19 cellular contexts compared by ENCODE assay signal in the genomic region with DNA sequence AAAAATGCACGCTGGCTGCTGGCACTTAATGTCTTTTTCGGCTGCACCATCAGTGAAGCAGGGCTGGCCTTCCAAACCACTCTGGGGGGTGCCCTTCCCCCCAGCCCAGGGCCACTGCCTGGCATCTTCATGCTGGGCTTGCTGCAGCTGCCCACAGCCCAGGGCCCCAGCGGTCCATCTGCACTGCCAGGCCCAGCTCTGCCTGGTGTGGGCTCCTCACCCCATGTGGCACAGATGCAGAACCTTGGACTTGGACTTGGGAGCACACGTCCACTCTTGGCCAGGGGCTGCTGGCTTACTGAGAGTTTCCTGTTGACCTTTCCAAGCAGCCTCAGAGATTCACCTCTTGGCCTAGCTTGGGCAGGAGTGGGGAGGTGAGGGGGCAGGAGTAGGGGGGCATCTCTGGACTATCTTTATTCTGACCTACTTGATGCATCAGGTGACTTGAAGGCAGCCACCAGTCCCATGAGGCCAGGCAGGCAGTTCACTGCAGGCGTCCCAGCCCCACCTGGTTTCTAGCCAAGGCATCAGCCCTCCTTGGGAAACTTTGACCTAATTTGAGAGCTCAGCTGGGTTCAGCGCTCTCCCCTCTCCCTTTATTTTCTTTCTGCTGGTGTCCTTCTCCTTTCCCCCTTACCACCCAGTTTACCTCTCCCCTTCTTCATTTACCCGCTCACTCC.
A peak's percentile ranks its signal among the peaks of the same experiment; 100 is the strongest.
DNase-seq lines count a peak whose midpoint lies in the region; ATAC-seq, FAIRE-seq and TF ChIP-seq lines count a peak whose summit lies in the region.
"Had no signal": no experiment of that assay in that cellular context is flagged by ENCODE, and none has a peak within 500 bp of the region (broad histone marks: within the 10 kb centered on the region; RNA-seq: fewer than 3 reads in every experiment).

No MANE protein-coding gene starts in this region.

- H3K27me3 ChIP-seq in HepG2 (ENCODE audit: control insufficient read depth in 1 of 2, insufficient read depth in 2 of 2, low read length in 2 of 2) = no peaks in the 10 kb centered on the region
- no peaks in the 10 kb centered on the region for H3K27me3 ChIP-seq in thyroid gland
- no peaks in the 10 kb centered on the region for H3K27me3 ChIP-seq in small intestine (ENCODE audit: control insufficient read depth in 2 of 2, insufficient read depth in 2 of 2, low read length in 2 of 2)
- H3K27me3 ChIP-seq: Peyer's patch, SJCRH30 had no signal

- no peak for TF ChIP-seq POLR2A in HepG2 (IDR thresholded peaks at IDR 0.05; ENCODE audit: insufficient read depth in 1 of 2, low read depth in 2 of 2, low read length in 2 of 2)
- TF ChIP-seq POLR2A in thyroid gland (IDR thresholded peaks at IDR 0.05) = no peak

- no peaks in the 10 kb centered on the region for H4K20me1 ChIP-seq in HepG2 (ENCODE audit: insufficient read depth, low read length)

- no peak overlapping the region for H3K4me2 ChIP-seq in HepG2 (ENCODE audit: low read depth, low read length)

- H2AFZ ChIP-seq in HepG2 (ENCODE audit: low read length) = no peak overlapping the region

- no peaks in the 10 kb centered on the region for H3K79me2 ChIP-seq in HepG2 (ENCODE audit: insufficient read depth, low read length)

- no peak for TF ChIP-seq CTCF in HepG2 (CRISPR knock-in tag; IDR thresholded peaks at IDR 0.05)
- TF ChIP-seq CTCF in thyroid gland (IDR thresholded peaks at IDR 0.05) = no peak

- no peak for DNase-seq in activated naive CD8-positive, alpha-beta T cell treated with anti-CD3 and anti-CD28 coated beads, Interleukin-2, amount 50 U/mL, for 24 hours
- DNase-seq in activated naive CD8-positive, alpha-beta T cell treated with anti-CD3 and anti-CD28 coated beads for 36 hours = no peak
- no peak for DNase-seq in HepG2 (ENCODE audit: low spot score)
- DNase-seq in thyroid gland = peak; percentile 46 to 61
- DNase-seq in small intestine = no peak
- no peak for DNase-seq in activated T-cell treated with anti-CD3 and anti-CD28 coated beads, Interleukin-2, amount 50 U/mL, for 48 hours
- DNase-seq: CD4-positive, CD25-positive, alpha-beta regulatory T cell; EL; Karpas-422; NCI-H1694; NCI-H2081; NCI-H2171 treated with DMSO at 0.1 percent for 48 hours; NCI-H524 treated with DMSO at 0.1 percent for 48 hours; NCI-H82; Peyer's patch; SJCRH30 had no signal

- TF ChIP-seq RAD21 in HepG2 (CRISPR knock-in tag; IDR thresholded peaks at IDR 0.05) = no peak

- FAIRE-seq in HepG2 (lab: Jason Lieb, UNC) (no peak), small intestine (lab: Jason Lieb, UNC) (no peak)
- FAIRE-seq: A204.1, GM19239 had no signal

- BruUV-seq in HepG2 (replicated peaks; lab: Mats Ljungman, UMichigan) = no TSS peak

- TF ChIP-seq EP300 in HepG2 (IDR thresholded peaks at IDR 0.05; ENCODE audit: low read depth in 2 of 2, low read length in 2 of 2) = no peak
- no peak for TF ChIP-seq EP300 in HepG2 (CRISPR knock-in tag; IDR thresholded peaks at IDR 0.05; ENCODE audit: borderline replicate concordance)

- H3K4me1 ChIP-seq in HepG2 (ENCODE audit: insufficient read depth, low read length) (peaks cover 23% of the 10 kb centered on the region), thyroid gland (peaks cover 27 to 48% of the 10 kb centered on the region in 2 donors), small intestine (ENCODE audit: control insufficient read depth in 2 of 2, insufficient read depth in 1 of 2, low read depth in 1 of 2, low read length in 1 of 2) (no peaks in the 10 kb centered on the region)
- H3K4me1 ChIP-seq: Peyer's patch, SJCRH30 had no signal

- H3K27me3 Mint-ChIP-seq in activated naive CD8-positive, alpha-beta T cell treated with anti-CD3 and anti-CD28 coated beads, Interleukin-2, amount 50 U/mL, for 24 hours = no peaks in the 10 kb centered on the region
- H3K27me3 Mint-ChIP-seq in activated naive CD8-positive, alpha-beta T cell treated with anti-CD3 and anti-CD28 coated beads for 36 hours = no peaks in the 10 kb centered on the region
- no peaks in the 10 kb centered on the region for H3K27me3 Mint-ChIP-seq in IgD-negative memory B cell
- H3K27me3 Mint-ChIP-seq: CD4-positive, CD25-positive, alpha-beta regulatory T cell had no signal

- intact Hi-C loops in HepG2 (cut with micrococcal nuclease; ENCODE audit: unreplicated experiment) (no loop called here), thyroid gland (cut with DNase I) (no loop called here)

- POLR2A ChIA-PET in HepG2 (lab: Yijun Ruan, JAX) = no interaction called here

- whole genome bisulfite sequencing in HepG2 (ENCODE audit: low lambda C conversion rate) = 67% methylated on average over 7 of the region's 7 CpGs
- whole genome bisulfite sequencing in thyroid gland, 2 donors = 73 to 76% methylated on average over 6 of the region's 7 CpGs
- 74 to 86% (median 85%) methylated on average over 7 of the region's 7 CpGs for WGBS in small intestine, 3 donors

- in situ Hi-C loops in HepG2 (cut with HindIII; ENCODE audit: extremely low pct_ligation_motif_present, low pct_unique_long_range_greater_than_20kb) = no loop called here

- CTCF ChIA-PET in HepG2 (lab: Yijun Ruan, JAX; ENCODE audit: low intra/inter-chr PET ratio, low total read pairs) = no interaction called here

- H3K9me3 ChIP-seq in HepG2 (ENCODE audit: low read length) = no peaks in the 10 kb centered on the region
- H3K9me3 ChIP-seq in thyroid gland = no peaks in the 10 kb centered on the region
- no peaks in the 10 kb centered on the region for H3K9me3 ChIP-seq in small intestine (ENCODE audit: control insufficient read depth, low read depth)
- H3K9me3 ChIP-seq: Peyer's patch, SJCRH30 had no signal

- no peak overlapping the region for H3K9ac ChIP-seq in HepG2 (ENCODE audit: insufficient read depth, low read depth, low read length)

- H3K4me3 ChIP-seq in HepG2 (replicated peaks in 1 of 3; ENCODE audit: insufficient read depth in 1 of 3, low read depth in 2 of 3, low read length in 3 of 3) (no peak overlapping the region), thyroid gland (replicated peaks in 1 of 3) (no peak overlapping the region), small intestine (ENCODE audit: low read depth in 1 of 2, low read length in 2 of 2) (no peak overlapping the region)
- H3K4me3 ChIP-seq: Peyer's patch, SJCRH30 had no signal

- no peak for ATAC-seq in activated naive CD8-positive, alpha-beta T cell treated with anti-CD3 and anti-CD28 coated beads, Interleukin-2, amount 50 U/mL, for 24 hours
- peak; percentile 51 for ATAC-seq in HepG2

- H3K27ac ChIP-seq in HepG2 (ENCODE audit: extremely low read length, insufficient read depth, low read length) = no peak overlapping the region
- peak overlapping the region; percentile 52 to 79 (median 76) for H3K27ac ChIP-seq in thyroid gland
- no peak overlapping the region for H3K27ac ChIP-seq in small intestine (ENCODE audit: low read depth in 1 of 2, low read length in 1 of 2)
- H3K27ac ChIP-seq: Peyer's patch, SJCRH30 had no signal

- no peaks in the 10 kb centered on the region for H3K36me3 ChIP-seq in HepG2 (replicated peaks in 1 of 2; ENCODE audit: control insufficient read depth in 1 of 2, insufficient read depth in 2 of 2, low read length in 2 of 2)
- no peaks in the 10 kb centered on the region for H3K36me3 ChIP-seq in thyroid gland
- no peaks in the 10 kb centered on the region for H3K36me3 ChIP-seq in small intestine (ENCODE audit: control insufficient read depth in 2 of 2, insufficient read depth in 2 of 2, low read length in 2 of 2)
- H3K36me3 ChIP-seq: SJCRH30 had no signal

- no peak overlapping the region for H3K4me3 Mint-ChIP-seq in activated naive CD8-positive, alpha-beta T cell treated with anti-CD3 and anti-CD28 coated beads, Interleukin-2, amount 50 U/mL, for 24 hours
- no peak overlapping the region for H3K4me3 Mint-ChIP-seq in activated naive CD8-positive, alpha-beta T cell treated with anti-CD3 and anti-CD28 coated beads for 36 hours
- no peak overlapping the region for H3K4me3 Mint-ChIP-seq in IgD-negative memory B cell
- H3K4me3 Mint-ChIP-seq: CD4-positive, CD25-positive, alpha-beta regulatory T cell had no signal

- H3K36me3 Mint-ChIP-seq in activated naive CD8-positive, alpha-beta T cell treated with anti-CD3 and anti-CD28 coated beads, Interleukin-2, amount 50 U/mL, for 24 hours (ENCODE audit: low read depth) = peaks cover 9% of the 10 kb centered on the region
- H3K36me3 Mint-ChIP-seq in activated naive CD8-positive, alpha-beta T cell treated with anti-CD3 and anti-CD28 coated beads for 36 hours = peaks cover 17% of the 10 kb centered on the region
- peaks cover 9% of the 10 kb centered on the region for H3K36me3 Mint-ChIP-seq in IgD-negative memory B cell

- H3K27ac Mint-ChIP-seq in activated naive CD8-positive, alpha-beta T cell treated with anti-CD3 and anti-CD28 coated beads, Interleukin-2, amount 50 U/mL, for 24 hours = peak overlapping the region; percentile 8
- H3K27ac Mint-ChIP-seq in activated naive CD8-positive, alpha-beta T cell treated with anti-CD3 and anti-CD28 coated beads for 36 hours = no peak overlapping the region
- peak overlapping the region in 2 of 3 donors; percentile 18 to 45 for H3K27ac Mint-ChIP-seq in IgD-negative memory B cell

- peaks cover 7% of the 10 kb centered on the region for H3K4me1 Mint-ChIP-seq in activated naive CD8-positive, alpha-beta T cell treated with anti-CD3 and anti-CD28 coated beads, Interleukin-2, amount 50 U/mL, for 24 hours
- peaks cover 9% of the 10 kb centered on the region for H3K4me1 Mint-ChIP-seq in activated naive CD8-positive, alpha-beta T cell treated with anti-CD3 and anti-CD28 coated beads for 36 hours
- peaks cover 3 to 14% (median 5%) of the 10 kb centered on the region in 3 donors for H3K4me1 Mint-ChIP-seq in IgD-negative memory B cell

- peaks cover 12% of the 10 kb centered on the region for H3K9me3 Mint-ChIP-seq in activated naive CD8-positive, alpha-beta T cell treated with anti-CD3 and anti-CD28 coated beads, Interleukin-2, amount 50 U/mL, for 24 hours
- peaks cover 8% of the 10 kb centered on the region for H3K9me3 Mint-ChIP-seq in activated naive CD8-positive, alpha-beta T cell treated with anti-CD3 and anti-CD28 coated beads for 36 hours
- H3K9me3 Mint-ChIP-seq in IgD-negative memory B cell = no peaks in the 10 kb centered on the region

TF ChIP-seq in HepG2, 621 proteins besides CTCF, POLR2A, EP300 and RAD21 (continues in another document):
- peak; percentile 36; the same call in 1 of the 2 replicates for TF ChIP-seq HNF4A (CRISPR knock-in tag; IDR thresholded peaks at IDR 0.05)
- TF ChIP-seq ZFY (CRISPR knock-in tag; IDR thresholded peaks at IDR 0.05) = 0 out of 2 replicates have a peak, but pooled peaks have one; percentile 13
- TF ChIP-seq SALL1 (CRISPR knock-in tag; IDR thresholded peaks at IDR 0.05) = 0 out of 2 replicates have a peak, but pooled peaks have one; percentile 14

Comparison
In these comparisons a context has a peak if more than half of its experiments do, and no peak if none do; other contexts are left out.
1. DNase-seq: peak in thyroid gland (2 of 2); none in activated naive CD8-positive, alpha-beta T cell treated with anti-CD3 and anti-CD28 coated beads, Interleukin-2, amount 50 U/mL, for 24 hours (single experiment), activated naive CD8-positive, alpha-beta T cell treated with anti-CD3 and anti-CD28 coated beads for 36 hours (single experiment), HepG2 (single experiment), small intestine (single experiment) and activated T-cell treated with anti-CD3 and anti-CD28 coated beads, Interleukin-2, amount 50 U/mL, for 48 hours (0 of 2).
2. H3K27ac ChIP-seq: peak in thyroid gland (3 of 3); none in HepG2 (single experiment) and small intestine (0 of 2).